In genomic region chr5:62305715-62306493, GRCh38 we compare ENCODE assay signal across 8 cellular contexts. TPM values are rescaled to one million over a fixed set of nuclear protein-coding genes. Genes with fewer than 3 reads are reported as not detected.
A peak's percentile ranks its signal among the peaks of the same experiment; 100 is the strongest.
DNase-seq lines count a peak whose midpoint lies in the region; ATAC-seq and TF ChIP-seq lines count a peak whose summit lies in the region.

TSS of gene KIF2A (plus strand) at chr5:62306206. CDS start at chr5:62306473, 267 bp downstream.

- H3K9me3 ChIP-seq in left ventricle myocardium inferior (replicated peaks) (no peaks in the 10 kb centered on the region), upper lobe of right lung (no peaks in the 10 kb centered on the region)

- peaks cover 30% of the 10 kb centered on the region for H3K36me3 Mint-ChIP-seq in T-helper 1 cell treated with Interleukin-12 subunit alpha and Interleukin-12 subunit beta and Interleukin-4 antibody, amounts not matched to agents 30 μg/mL and 1 μg/mL, for 36 hours (ENCODE audit: low read depth)
- H3K36me3 Mint-ChIP-seq in progenitor cell of endocrine pancreas (ENCODE audit: insufficient read depth), result no peaks in the 10 kb centered on the region

- peak; percentile 77 for DNase-seq in NCI-H1694 treated with DMSO at 0.1 percent for 48 hours (lab: John Stamatoyannopoulos, UW)
- peak; percentile 82 for DNase-seq in amniotic stem cell (lab: John Stamatoyannopoulos, UW)
- peak; percentile 91 for DNase-seq in left ventricle myocardium inferior
- peak; percentile 81 for DNase-seq in progenitor cell of endocrine pancreas (ENCODE audit: low spot score, unreplicated experiment)
- peak; percentile 95 for DNase-seq in upper lobe of right lung

- peak within 1 kb of the TSS; percentile 98 for H3K4me3 Mint-ChIP-seq in T-helper 1 cell treated with Interleukin-12 subunit alpha and Interleukin-12 subunit beta and Interleukin-4 antibody, amounts not matched to agents 30 μg/mL and 1 μg/mL, for 36 hours
- peak within 1 kb of the TSS; percentile 98 for H3K4me3 Mint-ChIP-seq in progenitor cell of endocrine pancreas (ENCODE audit: low read depth)

- H3K9me3 Mint-ChIP-seq in T-helper 1 cell treated with Interleukin-12 subunit alpha and Interleukin-12 subunit beta and Interleukin-4 antibody, amounts not matched to agents 30 μg/mL and 1 μg/mL, for 36 hours, result no peaks in the 10 kb centered on the region
- no peaks in the 10 kb centered on the region for H3K9me3 Mint-ChIP-seq in progenitor cell of endocrine pancreas (ENCODE audit: low read depth)

- intact Hi-C loops in left ventricle myocardium inferior (cut with micrococcal nuclease), result no loop called here
- intact Hi-C loops in upper lobe of right lung (cut with DNase I), result no loop called here

- H3K36me3 ChIP-seq in left ventricle myocardium inferior (no peaks in the 10 kb centered on the region), upper lobe of right lung (no peaks in the 10 kb centered on the region)

- peak within 1 kb of the TSS; percentile 93 for H3K27ac ChIP-seq in left ventricle myocardium inferior (replicated peaks)
- H3K27ac ChIP-seq in upper lobe of right lung, result peak within 1 kb of the TSS; percentile 85

- H3K27me3 ChIP-seq in left ventricle myocardium inferior (ENCODE audit: low read depth) (no peaks in the 10 kb centered on the region), upper lobe of right lung (no peaks in the 10 kb centered on the region)

- H3K4me3 ChIP-seq in left ventricle myocardium inferior (peak within 1 kb of the TSS; percentile 97), upper lobe of right lung (peak within 1 kb of the TSS; percentile 94)

- peak within 1 kb of the TSS; percentile 98 for H3K27ac Mint-ChIP-seq in T-helper 1 cell treated with Interleukin-12 subunit alpha and Interleukin-12 subunit beta and Interleukin-4 antibody, amounts not matched to agents 30 μg/mL and 1 μg/mL, for 36 hours
- H3K27ac Mint-ChIP-seq in progenitor cell of endocrine pancreas, result peak within 1 kb of the TSS; percentile 95

- H3K4me1 Mint-ChIP-seq in T-helper 1 cell treated with Interleukin-12 subunit alpha and Interleukin-12 subunit beta and Interleukin-4 antibody, amounts not matched to agents 30 μg/mL and 1 μg/mL, for 36 hours (ENCODE audit: low read depth), result peaks cover 51% of the 10 kb centered on the region
- peaks cover 17% of the 10 kb centered on the region for H3K4me1 Mint-ChIP-seq in progenitor cell of endocrine pancreas (ENCODE audit: low read depth)

- no peaks in the 10 kb centered on the region for H3K27me3 Mint-ChIP-seq in T-helper 1 cell treated with Interleukin-12 subunit alpha and Interleukin-12 subunit beta and Interleukin-4 antibody, amounts not matched to agents 30 μg/mL and 1 μg/mL, for 36 hours (ENCODE audit: low read depth)
- H3K27me3 Mint-ChIP-seq in progenitor cell of endocrine pancreas, result peaks cover 3% of the 10 kb centered on the region

- TF ChIP-seq CTCF in left ventricle myocardium inferior (IDR thresholded peaks at IDR 0.05; ENCODE audit: borderline replicate concordance), result peak; percentile 41
- peak; percentile 17 for TF ChIP-seq CTCF in progenitor cell of endocrine pancreas (IDR thresholded peaks at IDR 0.05; ENCODE audit: unreplicated experiment)
- peak; percentile 17 for TF ChIP-seq CTCF in upper lobe of right lung (IDR thresholded peaks at IDR 0.05)

- peak; percentile 67 for ATAC-seq in GM18499 (IDR thresholded peaks at IDR 0.05; ENCODE audit: insufficient read depth, unreplicated experiment)
- peak; percentile 87 for ATAC-seq in HG02938 (IDR thresholded peaks at IDR 0.05; ENCODE audit: unreplicated experiment)
- peak; percentile 99 for ATAC-seq in upper lobe of right lung

- H3K4me1 ChIP-seq in left ventricle myocardium inferior (peaks cover 33% of the 10 kb centered on the region), upper lobe of right lung (peaks cover 11% of the 10 kb centered on the region)

RNA-seq across cellular contexts. Expression of gene KIF2A, which starts in this region (rescaled TPM):
- total RNA-seq in left ventricle myocardium inferior (9.7 TPM), progenitor cell of endocrine pancreas (69.3 and 75.3 TPM in 2 replicates), upper lobe of right lung (23.4 TPM)

Comparison
In these comparisons a context has a peak if more than half of its experiments do, and no peak if none do; other contexts are left out.
1. Peak in every context shown above with its lines: DNase-seq, ATAC-seq, H3K4me3 ChIP-seq and H3K27ac ChIP-seq.